Comparison of ENCODE assay signal across 1 cellular context in genomic region chr11:9002920-9003572, GRCh38.
TF ChIP-seq lines count a peak whose summit lies in the region.

No MANE protein-coding gene starts in this region.

TF ChIP-seq in K562, 482 proteins besides CTCF, POLR2A, EP300 and RAD21 (continued from another document):
- TF ChIP-seq PRDM10 (IDR thresholded peaks at IDR 0.05; ENCODE audit: partially characterized antibody) (peak; percentile 79), GTF2E2 (tag; IDR thresholded peaks at IDR 0.05) (peak; percentile 36; the same call in 1 of the 2 replicates), ZNF134 (CRISPR knock-in tag; conservative IDR thresholded peaks at IDR 0.05) (no peak), ZC3H8 (IDR thresholded peaks at IDR 0.05) (no peak), OTX1 (CRISPR knock-in tag; IDR thresholded peaks at IDR 0.05) (no peak), TGIF2 (CRISPR knock-in tag; IDR thresholded peaks at IDR 0.05) (no peak), VEZF1 (CRISPR knock-in tag; IDR thresholded peaks at IDR 0.05) (no peak), RFX7 (CRISPR knock-in tag; IDR thresholded peaks at IDR 0.05) (no peak), ZKSCAN3 (CRISPR knock-in tag; IDR thresholded peaks at IDR 0.05) (no peak), EGR1 (conservative IDR thresholded peaks at IDR 0.05) (0 out of 2 replicates have a peak, but pooled peaks have one; percentile 6), PTBP1 (IDR thresholded peaks at IDR 0.05; ENCODE audit: low read depth, low read length) (no peak), ZBTB26 (CRISPR knock-in tag; IDR thresholded peaks at IDR 0.05) (no peak), ZNF212 (CRISPR knock-in tag; IDR thresholded peaks at IDR 0.05) (no peak), CREBBP (IDR thresholded peaks at IDR 0.05; ENCODE audit: low read depth, low read length) (no peak), ATF2 (CRISPR knock-in tag; IDR thresholded peaks at IDR 0.05) (no peak), MTA3 (IDR thresholded peaks at IDR 0.05; ENCODE audit: borderline replicate concordance) (no peak), MECOM (CRISPR knock-in tag; IDR thresholded peaks at IDR 0.05) (no peak), ZNF551 (CRISPR knock-in tag; IDR thresholded peaks at IDR 0.05) (no peak), ZNF592 (IDR thresholded peaks at IDR 0.05) (no peak), ZNF23 (CRISPR knock-in tag; IDR thresholded peaks at IDR 0.05) (no peak), ZNF274 (IDR thresholded peaks at IDR 0.05; ENCODE audit: borderline replicate concordance, low read depth, low read length) (no peak), ATF6 (CRISPR knock-in tag; IDR thresholded peaks at IDR 0.05) (no peak), SMARCA4 (IDR thresholded peaks at IDR 0.05) (peak; percentile 34; the same call in 1 of the 2 replicates), U2AF2 (optimal IDR thresholded peaks at IDR 0.05; ENCODE audit: low read depth, low read length) (no peak), MAZ (CRISPR knock-in tag; conservative IDR thresholded peaks at IDR 0.05 in 1 of 2, IDR thresholded peaks at IDR 0.05 in 1 of 2) (0 out of 4 replicates have a peak, but pooled peaks of 1 of the 2 experiments have one; percentile 1), SMARCE1 (IDR thresholded peaks at IDR 0.05) (no peak), FOXJ2 (tag; IDR thresholded peaks at IDR 0.05) (0 out of 2 replicates have a peak, but pooled peaks have one; percentile 20), ILK (tag; IDR thresholded peaks at IDR 0.05; ENCODE audit: borderline replicate concordance, low read depth) (no peak), NBN (IDR thresholded peaks at IDR 0.05; ENCODE audit: low read depth) (0 out of 2 replicates have a peak, but pooled peaks have one; percentile 21), HINFP (tag; conservative IDR thresholded peaks at IDR 0.05; ENCODE audit: low read depth) (no peak), FOS (IDR thresholded peaks at IDR 0.05; ENCODE audit: extremely low read depth, insufficient read length) (no peak)
